ENCODE assay signal across 19 cellular contexts in the genomic region with DNA sequence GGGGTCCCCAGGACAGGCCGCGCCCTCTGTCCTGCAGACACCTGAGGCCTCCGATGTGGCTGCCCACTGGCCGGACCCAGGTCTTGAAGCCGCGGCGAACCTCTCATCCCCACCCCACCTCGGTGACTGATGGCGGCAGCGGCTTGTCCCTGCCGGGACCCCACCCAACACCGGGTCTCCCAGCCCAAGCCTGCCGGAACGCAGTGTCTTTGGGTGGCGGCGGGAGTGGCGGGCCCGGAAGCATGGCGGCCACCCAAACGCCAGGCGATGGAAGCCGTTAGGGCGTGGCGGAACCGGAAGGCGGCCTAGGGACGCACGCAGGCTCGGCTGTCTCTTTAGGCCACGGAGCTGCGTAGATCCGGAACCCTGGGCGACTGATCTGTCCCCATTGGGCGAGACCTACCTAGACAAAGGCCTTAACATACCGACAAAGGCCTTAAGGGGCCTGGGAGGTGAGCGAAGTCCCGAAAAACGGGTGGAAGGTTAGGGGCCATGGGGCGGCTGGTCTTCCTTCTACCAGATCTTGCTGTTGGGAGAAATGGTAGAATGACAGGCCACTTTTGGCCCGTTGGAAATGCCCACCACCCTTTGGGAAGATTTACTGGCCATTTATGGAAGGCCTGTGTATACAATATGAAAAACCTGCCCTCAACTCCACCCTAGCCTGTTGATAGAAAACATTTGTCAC.
"Had no signal": no experiment of that assay in that cellular context is flagged by ENCODE, and none has a peak within 500 bp of the region (broad histone marks: within the 10 kb centered on the region; RNA-seq: fewer than 3 reads in every experiment).

No MANE protein-coding gene starts in this region.

- H3K36me3 ChIP-seq: gastroesophageal sphincter had no signal

- H3K4me3 Mint-ChIP-seq: activated T-cell treated with anti-CD3 and anti-CD28 coated beads, Interleukin-2, amount 50 U/mL, for 4 hours; naive B cell; T-helper 17 cell had no signal

- H3K27ac ChIP-seq: epithelial cell of prostate, gastroesophageal sphincter had no signal

- H3K4me1 ChIP-seq: gastroesophageal sphincter had no signal

- H3K36me3 Mint-ChIP-seq: naive B cell had no signal

- ATAC-seq: activated T-cell treated with anti-CD3 and anti-CD28 coated beads, Interleukin-2, amount 50 U/mL, for 4 hours; gastroesophageal sphincter; T-helper 17 cell had no signal

- DNase-seq: activated CD4-positive, alpha-beta T cell treated with anti-CD3 and anti-CD28 coated beads for 4 hours; activated CD4-positive, alpha-beta T cell treated with anti-CD3 and anti-CD28 coated beads, Interleukin-2, amount 50 U/mL, for 48 hours; activated CD4-positive, CD25-positive, alpha-beta regulatory T cell; activated CD8-positive, alpha-beta memory T cell treated with anti-CD3 and anti-CD28 coated beads, Interleukin-2, amount 50 U/mL, for 48 hours; activated naive CD4-positive, alpha-beta T cell treated with Interleukin-2 at 50 U/mL for 16 hours; activated T-cell treated with anti-CD3 and anti-CD28 coated beads, Interleukin-2, amount 50 U/mL, for 4 hours; amygdala; hypothalamus; naive B cell; occipital lobe; retina; stimulated activated CD4-positive, alpha-beta T cell treated with anti-CD3 and anti-CD28 coated beads, Interleukin-1b, Interleukin-23, amount 100 ng/mL, for 48 hours; SW 1271; T-helper 17 cell; trophoblast cell had no signal

- H3K9me3 Mint-ChIP-seq: activated T-cell treated with anti-CD3 and anti-CD28 coated beads, Interleukin-2, amount 50 U/mL, for 4 hours; activated T-helper 2 cell treated with anti-CD3 and anti-CD28 coated beads, Interferon-gamma antibody, Interleukin-2, Interleukin-4, amounts not matched to agents 10 μg/mL and 5 μg/mL and 100 μg/mL, durations not matched to agents 14 hours and 24 hours and 36 hours; naive B cell had no signal

- H3K4me3 ChIP-seq: gastroesophageal sphincter, lung had no signal

- H3K9me3 ChIP-seq: gastroesophageal sphincter had no signal

- H3K27ac Mint-ChIP-seq: activated T-helper 2 cell treated with anti-CD3 and anti-CD28 coated beads, Interferon-gamma antibody, Interleukin-2, Interleukin-4, amounts not matched to agents 10 μg/mL and 5 μg/mL and 100 μg/mL, durations not matched to agents 14 hours and 24 hours and 36 hours; naive B cell; T-helper 17 cell had no signal

- H3K4me1 Mint-ChIP-seq: naive B cell, T-helper 17 cell had no signal

- H3K27me3 ChIP-seq: gastroesophageal sphincter had no signal

- H3K27me3 Mint-ChIP-seq: naive B cell had no signal
